Comparison of ENCODE assay signal across 17 cellular contexts in genomic region chr2:190656301-190656700, GRCh38. TPM values are rescaled to one million over a fixed set of nuclear protein-coding genes. Genes with fewer than 3 reads are reported as not detected.
DNase-seq lines count a peak whose midpoint lies in the region; ATAC-seq and TF ChIP-seq lines count a peak whose summit lies in the region.
"Had no signal": no experiment of that assay in that cellular context is flagged by ENCODE, and none has a peak within 500 bp of the region (broad histone marks: within the 10 kb centered on the region; RNA-seq: fewer than 3 reads in every experiment).

No MANE protein-coding gene starts in this region.

- H3K27me3 ChIP-seq in CD8-positive, alpha-beta T cell (ENCODE audit: insufficient read depth, low read length), result no peaks in the 10 kb centered on the region
- H3K27me3 ChIP-seq: MG63 had no signal

- no peaks in the 10 kb centered on the region for H3K36me3 ChIP-seq in CD8-positive, alpha-beta T cell (ENCODE audit: insufficient read depth, low read length)
- H3K36me3 ChIP-seq: MG63 had no signal

- H3K27ac ChIP-seq in CD8-positive, alpha-beta T cell (ENCODE audit: low read depth, low read length), result no peak overlapping the region
- H3K27ac ChIP-seq: A549, PC-9 had no signal

- no peak for TF ChIP-seq CTCF in CD8-positive, alpha-beta T cell (IDR thresholded peaks at IDR 0.05)
- TF ChIP-seq CTCF in nephron (IDR thresholded peaks at IDR 0.05; ENCODE audit: unreplicated experiment in 3 of 3), result no peak

- intact Hi-C loops in activated CD4-positive, alpha-beta memory T cell treated with anti-CD3 and anti-CD28 coated beads for 36 hours (cut with micrococcal nuclease), result no loop called here
- intact Hi-C loops in CD8-positive, alpha-beta T cell (cut with DNase I, micrococcal nuclease), result loop anchor here in 1 of 2 experiments (10.0 kb wide), 1 partner anchor 872 kb away; the partner anchor contains the start of genes ORMDL1 and PMS1

- CTCF ChIA-PET in activated CD4-positive, alpha-beta memory T cell treated with anti-CD3 and anti-CD28 coated beads for 36 hours (lab: Charles Lee), result interaction anchor here (1.5 kb wide), 1 partner anchor 25 kb away, joined by 3 read pairs; no protein-coding TSS in a partner anchor
- CTCF ChIA-PET in activated CD4-positive, alpha-beta memory T cell treated with anti-CD3 and anti-CD28 coated beads, Interleukin-2, amount 10 ng/mL, durations not matched to agents 7 days and 5 days (lab: Charles Lee), result interaction anchor here (0.6 to 1.5 kb wide), 3 partner anchors 22 to 27 kb away, joined by 3 to 8 read pairs (median 7); no protein-coding TSS in a partner anchor
- CTCF ChIA-PET in CD8-positive, alpha-beta T cell (lab: Charles Lee), result interaction anchor here (1.2 to 2.0 kb wide), 3 partner anchors 10 to 123 kb away, joined by 4 to 6 read pairs (median 4); no protein-coding TSS in a partner anchor

- H3K36me3 Mint-ChIP-seq in activated CD4-positive, alpha-beta memory T cell treated with anti-CD3 and anti-CD28 coated beads for 36 hours, result peaks cover 22% of the 10 kb centered on the region
- H3K36me3 Mint-ChIP-seq in activated CD4-positive, alpha-beta memory T cell treated with anti-CD3 and anti-CD28 coated beads, Interleukin-2, amount 10 ng/mL, durations not matched to agents 7 days and 5 days (ENCODE audit: low read depth), result peaks cover 20% of the 10 kb centered on the region
- H3K36me3 Mint-ChIP-seq in CD8-positive, alpha-beta T cell, result peaks cover 11% of the 10 kb centered on the region
- peaks cover 23% of the 10 kb centered on the region for H3K36me3 Mint-ChIP-seq in activated T-helper 17 cell treated with anti-CD3 and anti-CD28 coated beads, Interleukin-2, amount 50 U/mL, for 72 hours (ENCODE audit: low read depth)
- H3K36me3 Mint-ChIP-seq in nephron (ENCODE audit: low read depth), result peaks cover 13% of the 10 kb centered on the region

- ATAC-seq in CD8-positive, alpha-beta T cell, result no peak
- ATAC-seq in activated T-helper 17 cell treated with anti-CD3 and anti-CD28 coated beads, Interleukin-2, amount 50 U/mL, for 72 hours (replicated peaks), result no peak
- ATAC-seq: A549 had no signal

- H3K4me1 Mint-ChIP-seq in activated CD4-positive, alpha-beta memory T cell treated with anti-CD3 and anti-CD28 coated beads for 36 hours (ENCODE audit: low read depth), result peaks cover 56% of the 10 kb centered on the region
- H3K4me1 Mint-ChIP-seq in activated CD4-positive, alpha-beta memory T cell treated with anti-CD3 and anti-CD28 coated beads, Interleukin-2, amount 10 ng/mL, durations not matched to agents 7 days and 5 days, result peaks cover 16% of the 10 kb centered on the region
- peaks cover 58% of the 10 kb centered on the region for H3K4me1 Mint-ChIP-seq in CD8-positive, alpha-beta T cell (ENCODE audit: low read depth)
- peaks cover 18% of the 10 kb centered on the region for H3K4me1 Mint-ChIP-seq in activated T-helper 17 cell treated with anti-CD3 and anti-CD28 coated beads, Interleukin-2, amount 50 U/mL, for 72 hours
- H3K4me1 Mint-ChIP-seq in nephron, result peaks cover 13% of the 10 kb centered on the region

- H3K4me3 ChIP-seq in CD8-positive, alpha-beta T cell (ENCODE audit: low read depth, low read length), result no peak overlapping the region
- H3K4me3 ChIP-seq: A549, MG63, PC-9 had no signal

- H3K4me1 ChIP-seq in CD8-positive, alpha-beta T cell (ENCODE audit: insufficient read depth, low read length), result peaks cover 14% of the 10 kb centered on the region

- H3K9me3 ChIP-seq in CD8-positive, alpha-beta T cell (ENCODE audit: low read length), result no peaks in the 10 kb centered on the region
- H3K9me3 ChIP-seq: A549, MG63 had no signal

- DNase-seq in activated CD4-positive, alpha-beta memory T cell treated with anti-CD3 and anti-CD28 coated beads for 36 hours, result no peak
- no peak for DNase-seq in activated CD4-positive, alpha-beta memory T cell treated with anti-CD3 and anti-CD28 coated beads, Interleukin-2, amount 10 ng/mL, durations not matched to agents 7 days and 5 days
- no peak for DNase-seq in CD8-positive, alpha-beta T cell
- no peak for DNase-seq in NCI-H748 (lab: John Stamatoyannopoulos, UW; ENCODE audit: unreplicated experiment)
- DNase-seq in HK-2 (ENCODE audit: unreplicated experiment), result no peak
- DNase-seq: GF-D8, KG1, MG63, NCI-H1092 treated with DMSO at 0.1 percent for 48 hours, NCI-H1694, NCI-H2107, NCI-H748 treated with DMSO at 0.1 percent for 48 hours, PC-9 had no signal

- H3K4me3 Mint-ChIP-seq in activated CD4-positive, alpha-beta memory T cell treated with anti-CD3 and anti-CD28 coated beads for 36 hours, result peak overlapping the region; percentile 8
- no peak overlapping the region for H3K4me3 Mint-ChIP-seq in activated CD4-positive, alpha-beta memory T cell treated with anti-CD3 and anti-CD28 coated beads, Interleukin-2, amount 10 ng/mL, durations not matched to agents 7 days and 5 days
- no peak overlapping the region for H3K4me3 Mint-ChIP-seq in CD8-positive, alpha-beta T cell
- H3K4me3 Mint-ChIP-seq in activated T-helper 17 cell treated with anti-CD3 and anti-CD28 coated beads, Interleukin-2, amount 50 U/mL, for 72 hours, result peak overlapping the region; percentile 43
- peak overlapping the region in 2 of 3 experiments; percentile 3 to 52 for H3K4me3 Mint-ChIP-seq in nephron
- H3K4me3 Mint-ChIP-seq: CD14-positive monocyte had no signal

- H3K27ac Mint-ChIP-seq in activated CD4-positive, alpha-beta memory T cell treated with anti-CD3 and anti-CD28 coated beads for 36 hours, result peak overlapping the region; percentile 49
- H3K27ac Mint-ChIP-seq in activated CD4-positive, alpha-beta memory T cell treated with anti-CD3 and anti-CD28 coated beads, Interleukin-2, amount 10 ng/mL, durations not matched to agents 7 days and 5 days, result no peak overlapping the region
- H3K27ac Mint-ChIP-seq in CD8-positive, alpha-beta T cell, result peak overlapping the region; percentile 14
- H3K27ac Mint-ChIP-seq in activated T-helper 17 cell treated with anti-CD3 and anti-CD28 coated beads, Interleukin-2, amount 50 U/mL, for 72 hours, result peak overlapping the region; percentile 49
- H3K27ac Mint-ChIP-seq in nephron, result peak overlapping the region in 2 of 3 experiments; percentile 64 to 80

- POLR2A ChIA-PET in activated CD4-positive, alpha-beta memory T cell treated with anti-CD3 and anti-CD28 coated beads for 36 hours (lab: Charles Lee), result interaction anchor here (0.6 to 12.0 kb wide), 2 partner anchors 22 to 945 kb away, joined by 6 to 110 read pairs; no protein-coding TSS in a partner anchor
- POLR2A ChIA-PET in activated CD4-positive, alpha-beta memory T cell treated with anti-CD3 and anti-CD28 coated beads, Interleukin-2, amount 10 ng/mL, durations not matched to agents 7 days and 5 days (lab: Charles Lee), result interaction anchor here (0.8 to 1.1 kb wide), 2 partner anchors 10 to 122 kb away, joined by 3 to 5 read pairs; no protein-coding TSS in a partner anchor
- POLR2A ChIA-PET in CD8-positive, alpha-beta T cell (lab: Charles Lee), result interaction anchor here (1.2 kb wide), 1 partner anchor 122 kb away, joined by 3 read pairs; the partner anchor contains the start of gene NEMP2

- no peaks in the 10 kb centered on the region for H3K9me3 Mint-ChIP-seq in activated CD4-positive, alpha-beta memory T cell treated with anti-CD3 and anti-CD28 coated beads for 36 hours
- H3K9me3 Mint-ChIP-seq in activated CD4-positive, alpha-beta memory T cell treated with anti-CD3 and anti-CD28 coated beads, Interleukin-2, amount 10 ng/mL, durations not matched to agents 7 days and 5 days, result no peaks in the 10 kb centered on the region
- no peaks in the 10 kb centered on the region for H3K9me3 Mint-ChIP-seq in CD8-positive, alpha-beta T cell
- H3K9me3 Mint-ChIP-seq in activated T-helper 17 cell treated with anti-CD3 and anti-CD28 coated beads, Interleukin-2, amount 50 U/mL, for 72 hours, result no peaks in the 10 kb centered on the region
- H3K9me3 Mint-ChIP-seq in nephron, result no peaks in the 10 kb centered on the region

- no peaks in the 10 kb centered on the region for H3K27me3 Mint-ChIP-seq in activated CD4-positive, alpha-beta memory T cell treated with anti-CD3 and anti-CD28 coated beads for 36 hours
- no peaks in the 10 kb centered on the region for H3K27me3 Mint-ChIP-seq in activated CD4-positive, alpha-beta memory T cell treated with anti-CD3 and anti-CD28 coated beads, Interleukin-2, amount 10 ng/mL, durations not matched to agents 7 days and 5 days
- H3K27me3 Mint-ChIP-seq in CD8-positive, alpha-beta T cell (ENCODE audit: low read depth), result no peaks in the 10 kb centered on the region
- H3K27me3 Mint-ChIP-seq in activated T-helper 17 cell treated with anti-CD3 and anti-CD28 coated beads, Interleukin-2, amount 50 U/mL, for 72 hours, result no peaks in the 10 kb centered on the region
- H3K27me3 Mint-ChIP-seq in nephron (ENCODE audit: low read depth), result no peaks in the 10 kb centered on the region

RNA-seq across cellular contexts. Expression of gene NAB1, which starts 7.4 kb away (rescaled TPM):
- 10 to 100 TPM; 48.7 to 51.5 TPM for total RNA-seq in activated CD4-positive, alpha-beta memory T cell treated with anti-CD3 and anti-CD28 coated beads for 36 hours
- total RNA-seq in activated CD4-positive, alpha-beta memory T cell treated with anti-CD3 and anti-CD28 coated beads, Interleukin-2, amount 10 ng/mL, durations not matched to agents 7 days and 5 days, result 10 to 100 TPM; 21.7 to 28.1 TPM
- 10 to 100 TPM; 19.0 to 22.7 TPM for total RNA-seq in CD8-positive, alpha-beta T cell
- total RNA-seq in activated T-helper 17 cell treated with anti-CD3 and anti-CD28 coated beads, Interleukin-2, amount 50 U/mL, for 72 hours, result 10 to 100 TPM; 35.6 to 44.7 TPM

Comparison
In these comparisons a context has a peak if more than half of its experiments do, and no peak if none do; other contexts are left out.
1. H3K4me3 Mint-ChIP-seq: peak in activated CD4-positive, alpha-beta memory T cell treated with anti-CD3 and anti-CD28 coated beads for 36 hours (single experiment), activated T-helper 17 cell treated with anti-CD3 and anti-CD28 coated beads, Interleukin-2, amount 50 U/mL, for 72 hours (single experiment) and nephron (2 of 3); none in activated CD4-positive, alpha-beta memory T cell treated with anti-CD3 and anti-CD28 coated beads, Interleukin-2, amount 10 ng/mL, durations not matched to agents 7 days and 5 days (single experiment) and CD8-positive, alpha-beta T cell (single experiment).